ENCODE assay signal across 11 cellular contexts in the genomic region with DNA sequence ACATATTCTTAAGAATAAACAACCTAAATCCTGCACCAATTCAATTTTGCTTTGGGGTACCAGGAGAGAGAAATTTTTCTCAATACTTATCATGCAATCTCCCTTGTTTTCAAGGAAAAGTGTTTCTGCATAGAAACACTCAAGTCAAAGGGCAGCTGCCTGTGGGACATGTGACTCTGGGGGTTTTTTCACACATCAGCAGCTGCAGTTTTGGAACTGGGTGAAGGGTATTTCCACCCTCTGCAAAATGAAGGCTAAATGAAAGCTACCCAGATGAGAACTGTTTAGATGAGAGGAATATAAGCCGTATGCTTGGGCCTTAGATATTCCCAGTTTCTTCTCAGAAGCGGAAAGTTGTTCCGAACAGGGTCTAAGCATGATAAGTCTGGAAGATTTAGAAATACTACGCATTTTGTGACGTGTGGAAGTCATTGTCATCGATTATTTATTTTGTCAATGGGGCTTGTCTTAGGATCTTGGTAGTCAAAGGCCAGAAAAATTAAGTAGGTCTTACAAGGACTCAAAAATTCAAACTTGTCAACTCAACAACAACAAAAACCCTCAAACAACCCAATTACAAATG.
DNase-seq lines count a peak whose midpoint lies in the region; ATAC-seq and TF ChIP-seq lines count a peak whose summit lies in the region.
"Had no signal": no experiment of that assay in that cellular context is flagged by ENCODE, and none has a peak within 500 bp of the region (broad histone marks: within the 10 kb centered on the region; RNA-seq: fewer than 3 reads in every experiment).

No MANE protein-coding gene starts in this region.

- H3K4me1 ChIP-seq in lower lobe of right lung (peaks cover 7% of the 10 kb centered on the region), right atrium auricular region (peaks cover 0 to 9% of the 10 kb centered on the region in 2 donors)
- H3K4me1 ChIP-seq: tibial artery had no signal

- no peaks in the 10 kb centered on the region for H3K9me3 ChIP-seq in lower lobe of right lung
- no peaks in the 10 kb centered on the region for H3K9me3 ChIP-seq in right atrium auricular region
- H3K9me3 ChIP-seq: tibial artery had no signal

- DNase-seq in lower lobe of right lung, result no peak
- no peak for DNase-seq in right atrium auricular region (ENCODE audit: low spot score)
- no peak for DNase-seq in NCI-H2081 treated with DMSO at 0.1 percent for 48 hours (lab: John Stamatoyannopoulos, UW)
- no peak for DNase-seq in NCI-H526 (lab: John Stamatoyannopoulos, UW)
- DNase-seq in OCI-M2 (lab: John Stamatoyannopoulos, UW; ENCODE audit: unreplicated experiment), result no peak
- DNase-seq: brain microvascular endothelial cell; NK-92 treated with Interleukin-12 subunit alpha and Interleukin-12 subunit beta, amount 100 ng/mL, for 24 hours; tibial artery had no signal

- TF ChIP-seq CTCF in lower lobe of right lung (IDR thresholded peaks at IDR 0.05), result no peak
- TF ChIP-seq CTCF in right atrium auricular region (IDR thresholded peaks at IDR 0.05), result no peak

- H3K27ac ChIP-seq in lower lobe of right lung (peak overlapping the region; percentile 27), right atrium auricular region (no peak overlapping the region)
- H3K27ac ChIP-seq: brain microvascular endothelial cell, tibial artery had no signal

- intact Hi-C loops in lower lobe of right lung (cut with DNase I), result no loop called here

- H3K27me3 ChIP-seq in lower lobe of right lung (ENCODE audit: low read depth) (no peaks in the 10 kb centered on the region), right atrium auricular region (no peaks in the 10 kb centered on the region)
- H3K27me3 ChIP-seq: brain microvascular endothelial cell, tibial artery had no signal

- H3K4me3 ChIP-seq in lower lobe of right lung, result no peak overlapping the region
- no peak overlapping the region for H3K4me3 ChIP-seq in right atrium auricular region
- H3K4me3 ChIP-seq: tibial artery had no signal

- H3K36me3 ChIP-seq in lower lobe of right lung (no peaks in the 10 kb centered on the region), right atrium auricular region (no peaks in the 10 kb centered on the region)
- H3K36me3 ChIP-seq: brain microvascular endothelial cell, tibial artery had no signal

- ATAC-seq in GM18858 (IDR thresholded peaks at IDR 0.05; ENCODE audit: unreplicated experiment), result peak; percentile 59
- ATAC-seq in GM21528 (IDR thresholded peaks at IDR 0.05; ENCODE audit: low FRiP score, unreplicated experiment), result peak; percentile 65
- peak; percentile 60 for ATAC-seq in HG03108 (IDR thresholded peaks at IDR 0.05; ENCODE audit: unreplicated experiment)
- ATAC-seq in lower lobe of right lung, result no peak

Comparison
In these comparisons a context has a peak if more than half of its experiments do, and no peak if none do; other contexts are left out.
1. ATAC-seq: peak in GM18858 (single experiment), GM21528 (single experiment) and HG03108 (single experiment); none in lower lobe of right lung (0 of 2).